ENCODE assay signal across 21 cellular contexts in genomic region chr2:237348281-237348865, GRCh38.
DNase-seq lines count a peak whose midpoint lies in the region; ATAC-seq, FAIRE-seq and TF ChIP-seq lines count a peak whose summit lies in the region.
"Had no signal": no experiment of that assay in that cellular context is flagged by ENCODE, and none has a peak within 500 bp of the region (broad histone marks: within the 10 kb centered on the region; RNA-seq: fewer than 3 reads in every experiment).

No MANE protein-coding gene starts in this region.

- H3K27ac ChIP-seq in H9 (ENCODE audit: insufficient read length, low read depth, low read length): no peak overlapping the region
- peak overlapping the region; percentile 32 to 78 (median 46) for H3K27ac ChIP-seq in esophagus muscularis mucosa (replicated peaks in 1 of 4)
- no peak overlapping the region for H3K27ac ChIP-seq in neural progenitor cell
- H3K27ac ChIP-seq in uterus: peak overlapping the region; percentile 34 to 83
- H3K27ac ChIP-seq in small intestine (ENCODE audit: low read depth in 1 of 2, low read length in 1 of 2): no peak overlapping the region
- H3K27ac ChIP-seq: C4-2B had no signal

- no peaks in the 10 kb centered on the region for H3F3A ChIP-seq in neural progenitor cell (ENCODE audit: low read depth)

- H3K27me3 ChIP-seq in H9 (ENCODE audit: insufficient read depth, low read length): no peaks in the 10 kb centered on the region; the same call in 1 of the 2 replicates
- no peaks in the 10 kb centered on the region for H3K27me3 ChIP-seq in esophagus muscularis mucosa
- no peaks in the 10 kb centered on the region for H3K27me3 ChIP-seq in neural progenitor cell
- no peaks in the 10 kb centered on the region for H3K27me3 ChIP-seq in uterus
- H3K27me3 ChIP-seq in small intestine (ENCODE audit: control insufficient read depth in 2 of 2, insufficient read depth in 2 of 2, low read length in 2 of 2): no peaks in the 10 kb centered on the region

- no peak overlapping the region for H2BK120ac ChIP-seq in H9 (ENCODE audit: low read depth, low read length, poor library complexity, severe bottlenecking)

- no peak for ATAC-seq in WTC11

- H3K9me3 ChIP-seq in H9 (ENCODE audit: control insufficient read depth, low read depth, low read length) (no peaks in the 10 kb centered on the region), esophagus muscularis mucosa (no peaks in the 10 kb centered on the region), neural progenitor cell (ENCODE audit: low read depth) (no peaks in the 10 kb centered on the region), uterus (no peaks in the 10 kb centered on the region), small intestine (ENCODE audit: control insufficient read depth, low read depth) (no peaks in the 10 kb centered on the region)

- no peak for DNase-seq in H9
- DNase-seq in esophagus muscularis mucosa (ENCODE audit: extremely low spot score): no peak
- DNase-seq in neural progenitor cell (ENCODE audit: low spot score): no peak
- DNase-seq in uterus: no peak
- no peak for DNase-seq in small intestine
- no peak for DNase-seq in WTC11 (ENCODE audit: low spot score)
- no peak for DNase-seq in NCI-H1694 treated with DMSO at 0.1 percent for 48 hours (lab: John Stamatoyannopoulos, UW)
- DNase-seq: ACHN, AML-193, NCI-H1417, NCI-H1930, NCI-H226, NCI-H524, NCI-H82, OCI-M1, Right ventricle myocardium superior had no signal

- no peaks in the 10 kb centered on the region for H3K36me3 Mint-ChIP-seq in H9 (ENCODE audit: insufficient read depth in 1 of 3, low read depth in 3 of 3)
- no peaks in the 10 kb centered on the region for H3K36me3 Mint-ChIP-seq in neural progenitor cell
- H3K36me3 Mint-ChIP-seq in WTC11: no peaks in the 10 kb centered on the region

- H4K5ac ChIP-seq in H9 (ENCODE audit: insufficient read length, low read depth, low read length): no peak overlapping the region

- POLR2A ChIA-PET in WTC11 (lab: Charles Lee): no interaction called here

- no peak overlapping the region for H3T11ph ChIP-seq in H9 (ENCODE audit: low read length)

- H3K79me2 ChIP-seq in H9 (ENCODE audit: insufficient read depth, low read length): no peaks in the 10 kb centered on the region
- no peaks in the 10 kb centered on the region for H3K79me2 ChIP-seq in neural progenitor cell (ENCODE audit: low read depth)

- H3K9ac ChIP-seq in H9 (ENCODE audit: extremely low read depth, insufficient read length, low read length): no peak overlapping the region
- no peak overlapping the region for H3K9ac ChIP-seq in neural progenitor cell

- H2BK5ac ChIP-seq in H9 (ENCODE audit: insufficient read length, low read length): no peak overlapping the region

- WGBS in H9 (ENCODE audit: extremely low coverage, insufficient read length, low lambda C conversion rate): no CpG with 5 or more reads among the region's 11 CpGs
- WGBS in esophagus muscularis mucosa: 85% methylated on average over 11 of the region's 11 CpGs
- 89 to 91% (median 90%) methylated on average over 11 of the region's 11 CpGs for WGBS in small intestine, 3 donors

- no peaks in the 10 kb centered on the region for H3K79me1 ChIP-seq in H9 (ENCODE audit: insufficient read depth, low read depth, low read length, poor library complexity, severe bottlenecking)

- TF ChIP-seq CTCF in H9 (conservative IDR thresholded peaks at IDR 0.05) (no peak), esophagus muscularis mucosa (IDR thresholded peaks at IDR 0.05) (no peak), neural progenitor cell (IDR thresholded peaks at IDR 0.05) (no peak), uterus (IDR thresholded peaks at IDR 0.05) (no peak), WTC11 (IDR thresholded peaks at IDR 0.05) (no peak)

- no peak for FAIRE-seq in small intestine (lab: Jason Lieb, UNC)
- FAIRE-seq: D721Med, GM12891, GM18507, H54 had no signal

- H3K4me3 Mint-ChIP-seq in H9 (no peak overlapping the region), neural progenitor cell (no peak overlapping the region), WTC11 (no peak overlapping the region)

- peak overlapping the region; percentile 47 for H3K18ac ChIP-seq in H9 (ENCODE audit: insufficient read length, low read depth, low read length)

- H3K36me3 ChIP-seq in esophagus muscularis mucosa (peaks cover 10 to 58% (median 37%) of the 10 kb centered on the region in 4 donors), neural progenitor cell (no peaks in the 10 kb centered on the region), uterus (no peaks in the 10 kb centered on the region), small intestine (ENCODE audit: control insufficient read depth in 2 of 2, insufficient read depth in 2 of 2, low read length in 2 of 2) (no peaks in the 10 kb centered on the region)

- H3K4me1 Mint-ChIP-seq in H9 (peaks cover 9 to 11% of the 10 kb centered on the region in 2 experiments), neural progenitor cell (peaks cover 1% of the 10 kb centered on the region), WTC11 (peaks cover 16% of the 10 kb centered on the region)

- CTCF ChIA-PET in WTC11 (lab: Charles Lee): no interaction called here

- H3K4me1 ChIP-seq in H9 (ENCODE audit: insufficient read depth, low read length): no peaks in the 10 kb centered on the region; the same call in 1 of the 2 replicates
- H3K4me1 ChIP-seq in esophagus muscularis mucosa: peaks cover 0 to 35% (median 27%) of the 10 kb centered on the region in 4 donors
- H3K4me1 ChIP-seq in neural progenitor cell: no peaks in the 10 kb centered on the region
- peaks cover 0 to 5% of the 10 kb centered on the region in 2 donors for H3K4me1 ChIP-seq in uterus
- H3K4me1 ChIP-seq in small intestine (ENCODE audit: control insufficient read depth in 2 of 2, insufficient read depth in 1 of 2, low read depth in 1 of 2, low read length in 1 of 2): no peaks in the 10 kb centered on the region

- H3K4me3 ChIP-seq in esophagus muscularis mucosa (no peak overlapping the region), neural progenitor cell (no peak overlapping the region), uterus (no peak overlapping the region), small intestine (ENCODE audit: low read depth in 1 of 2, low read length in 2 of 2) (no peak overlapping the region)

- H3K4ac ChIP-seq in H9 (ENCODE audit: low read depth, low read length): no peak overlapping the region

- no peak overlapping the region for H3K14ac ChIP-seq in H9 (ENCODE audit: insufficient read depth, low read length)

- intact Hi-C loops in esophagus muscularis mucosa (cut with DNase I) (no loop called here), uterus (cut with DNase I; ENCODE audit: low total_unique reads) (no loop called here)

- H3K27ac Mint-ChIP-seq in H9: no peak overlapping the region
- peak overlapping the region; percentile 16 for H3K27ac Mint-ChIP-seq in neural progenitor cell
- H3K27ac Mint-ChIP-seq in WTC11: no peak overlapping the region

- H2BK12ac ChIP-seq in H9 (ENCODE audit: insufficient read length, low read depth, low read length): no peak overlapping the region

- no peak overlapping the region for H2BK15ac ChIP-seq in H9 (ENCODE audit: low read depth, low read length)

- TF ChIP-seq EP300 in esophagus muscularis mucosa (IDR thresholded peaks at IDR 0.05): no peak

- no peak overlapping the region for H2AK5ac ChIP-seq in H9 (ENCODE audit: insufficient read length, low read length)

- H3K56ac ChIP-seq in H9 (ENCODE audit: insufficient read length, low read depth, low read length): no peak overlapping the region

- no peak overlapping the region for H4K8ac ChIP-seq in H9 (replicated peaks; ENCODE audit: insufficient read length, low read depth, low read length)

- H4K91ac ChIP-seq in H9 (ENCODE audit: insufficient read length, low read depth, low read length): no peak overlapping the region

- H3K27me3 Mint-ChIP-seq in H9 (ENCODE audit: low read depth): peaks cover 39% of the 10 kb centered on the region
- H3K27me3 Mint-ChIP-seq in neural progenitor cell (ENCODE audit: insufficient read depth, low read depth): peaks cover 1% of the 10 kb centered on the region
- H3K27me3 Mint-ChIP-seq in WTC11 (ENCODE audit: low read depth): peaks cover 5% of the 10 kb centered on the region

- H3K4me2 ChIP-seq in H9 (ENCODE audit: insufficient read depth, insufficient read length, low read length) (no peak overlapping the region), neural progenitor cell (no peak overlapping the region)

- TF ChIP-seq POLR2A in esophagus muscularis mucosa (IDR thresholded peaks at IDR 0.05; ENCODE audit: low read depth): no peak
- TF ChIP-seq POLR2A in uterus (IDR thresholded peaks at IDR 0.05): no peak

- H4K20me1 ChIP-seq in H9 (ENCODE audit: control insufficient read depth, insufficient read depth, insufficient read length): no peaks in the 10 kb centered on the region
- H4K20me1 ChIP-seq in neural progenitor cell (ENCODE audit: low read depth): no peaks in the 10 kb centered on the region

- H3K9me3 Mint-ChIP-seq in H9 (no peaks in the 10 kb centered on the region), neural progenitor cell (no peaks in the 10 kb centered on the region), WTC11 (no peaks in the 10 kb centered on the region)

- no peak overlapping the region for H2AFZ ChIP-seq in H9 (ENCODE audit: low read length)
- H2AFZ ChIP-seq in neural progenitor cell (replicated peaks): no peak overlapping the region

- H3K23me2 ChIP-seq in H9 (ENCODE audit: insufficient read length, low read depth, low read length, poor library complexity, severe bottlenecking): no peaks in the 10 kb centered on the region

- no peak overlapping the region for H2BK20ac ChIP-seq in H9 (ENCODE audit: low read depth, low read length, poor library complexity, severe bottlenecking)

- H3K23ac ChIP-seq in H9 (ENCODE audit: insufficient read length, low read depth, low read length): no peak overlapping the region

TF ChIP-seq in WTC11, 78 proteins besides CTCF, POLR2A, EP300 and RAD21 (continues in another document):
- no peak for TF ChIP-seq IRF2 (CRISPR knock-in tag; IDR thresholded peaks at IDR 0.05; ENCODE audit: borderline replicate concordance, low read depth)
- no peak for TF ChIP-seq ZNF232 (CRISPR knock-in tag; IDR thresholded peaks at IDR 0.05)
- no peak for TF ChIP-seq ZNF416 (CRISPR knock-in tag; IDR thresholded peaks at IDR 0.05)
- no peak for TF ChIP-seq ERG (CRISPR knock-in tag; IDR thresholded peaks at IDR 0.05)
- TF ChIP-seq ZNF396 (CRISPR knock-in tag; IDR thresholded peaks at IDR 0.05; ENCODE audit: borderline replicate concordance): no peak

Comparison
In these comparisons a context has a peak if more than half of its experiments do, and no peak if none do; other contexts are left out.
1. H3K27ac ChIP-seq: peak in esophagus muscularis mucosa (4 of 4) and uterus (2 of 2); none in H9 (single experiment), neural progenitor cell (single experiment) and small intestine (0 of 2).